In the genomic region with DNA sequence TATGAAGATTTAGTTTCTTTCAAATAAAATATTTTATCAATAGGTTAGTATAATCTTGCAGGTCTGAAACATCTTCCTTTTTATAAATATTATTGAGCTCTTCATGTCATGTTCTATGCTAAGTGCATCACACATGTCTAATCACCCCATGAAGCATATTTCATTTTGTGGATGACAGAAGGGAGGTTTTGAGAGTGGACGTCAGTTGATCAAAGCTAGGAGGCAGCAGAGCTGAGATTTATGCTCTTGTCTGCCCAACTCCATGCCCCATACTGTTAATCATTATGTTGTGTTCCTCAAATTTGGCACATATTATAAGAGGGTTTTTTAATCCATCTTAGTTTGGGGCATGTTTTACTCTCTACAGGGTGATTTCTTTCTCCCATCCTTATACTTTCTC, we compare ENCODE assay signal across 10 cellular contexts. TPM values are rescaled to one million over a fixed set of nuclear protein-coding genes. Genes with fewer than 3 reads are reported as not detected.
DNase-seq lines count a peak whose midpoint lies in the region; ATAC-seq and TF ChIP-seq lines count a peak whose summit lies in the region.
"Had no signal": no experiment of that assay in that cellular context is flagged by ENCODE, and none has a peak within 500 bp of the region (broad histone marks: within the 10 kb centered on the region; RNA-seq: fewer than 3 reads in every experiment).

No MANE protein-coding gene starts in this region.

- peak; percentile 62 for ATAC-seq in activated T-helper 17 cell treated with anti-CD3 and anti-CD28 coated beads, Interleukin-2, amount 50 U/mL, for 72 hours (replicated peaks)
- peak in 1 of 2 donors; percentile 22 for ATAC-seq in naive B cell (ENCODE audit: low read depth in 2 of 2)
- ATAC-seq in GM21367 (IDR thresholded peaks at IDR 0.05; ENCODE audit: unreplicated experiment) = no peak

- no peaks in the 10 kb centered on the region for H3K9me3 Mint-ChIP-seq in HFFc6
- H3K9me3 Mint-ChIP-seq in activated T-helper 17 cell treated with anti-CD3 and anti-CD28 coated beads, Interleukin-2, amount 50 U/mL, for 72 hours = no peaks in the 10 kb centered on the region
- no peaks in the 10 kb centered on the region for H3K9me3 Mint-ChIP-seq in naive B cell

- H3K4me3 Mint-ChIP-seq in HFFc6 (no peak overlapping the region), naive B cell (peak overlapping the region in 3 of 8 donors; percentile 17 to 59 (median 25))
- H3K4me3 Mint-ChIP-seq in activated T-helper 17 cell treated with anti-CD3 and anti-CD28 coated beads, Interleukin-2, amount 50 U/mL, for 72 hours = peak overlapping the region; percentile 77
- H3K4me3 Mint-ChIP-seq: activated naive CD8-positive, alpha-beta T cell had no signal

- H3K36me3 Mint-ChIP-seq in HFFc6 (ENCODE audit: low read depth) (peaks cover 32% of the 10 kb centered on the region), naive B cell (no peaks in the 10 kb centered on the region)
- no peaks in the 10 kb centered on the region for H3K36me3 Mint-ChIP-seq in activated T-helper 17 cell treated with anti-CD3 and anti-CD28 coated beads, Interleukin-2, amount 50 U/mL, for 72 hours (ENCODE audit: low read depth)
- H3K36me3 Mint-ChIP-seq: activated naive CD8-positive, alpha-beta T cell had no signal

- H3K4me1 Mint-ChIP-seq in HFFc6 (ENCODE audit: low read depth) = peaks cover 81% of the 10 kb centered on the region
- peaks cover 33% of the 10 kb centered on the region for H3K4me1 Mint-ChIP-seq in activated T-helper 17 cell treated with anti-CD3 and anti-CD28 coated beads, Interleukin-2, amount 50 U/mL, for 72 hours
- peaks cover 46 to 71% (median 62%) of the 10 kb centered on the region in 3 donors for H3K4me1 Mint-ChIP-seq in naive B cell

- TF ChIP-seq CTCF in GM10266 (IDR thresholded peaks at IDR 0.05; ENCODE audit: control insufficient read depth, insufficient read depth, low read depth, missing control alignments) = peak; percentile 28
- peak; percentile 23 for TF ChIP-seq CTCF in HFFc6 (IDR thresholded peaks at IDR 0.05)

- DNase-seq in GM10266 (ENCODE audit: extremely low spot score) (no peak), HFFc6 (no peak), naive B cell (no peak), middle frontal gyrus (ENCODE audit: extremely low spot score, low spot score) (no peak), HT-29 (ENCODE audit: low spot score) (no peak), HuH-7.5 (ENCODE audit: low spot score) (no peak)
- DNase-seq: gastrocnemius medialis had no signal

- H3K27me3 Mint-ChIP-seq in HFFc6 (ENCODE audit: insufficient read depth) (no peaks in the 10 kb centered on the region), naive B cell (no peaks in the 10 kb centered on the region)
- no peaks in the 10 kb centered on the region for H3K27me3 Mint-ChIP-seq in activated T-helper 17 cell treated with anti-CD3 and anti-CD28 coated beads, Interleukin-2, amount 50 U/mL, for 72 hours
- H3K27me3 Mint-ChIP-seq: activated naive CD8-positive, alpha-beta T cell had no signal

- H3K27ac Mint-ChIP-seq in HFFc6 (peak overlapping the region; percentile 33; the same call in 1 of the 2 replicates), naive B cell (peak overlapping the region; percentile 36 to 97 (median 69))
- H3K27ac Mint-ChIP-seq in activated T-helper 17 cell treated with anti-CD3 and anti-CD28 coated beads, Interleukin-2, amount 50 U/mL, for 72 hours = peak overlapping the region; percentile 41
- H3K27ac Mint-ChIP-seq: activated naive CD8-positive, alpha-beta T cell had no signal

RNA-seq across cellular contexts. Expression of a gene that starts 22.7 kb away (rescaled TPM):
- total RNA-seq in HFFc6 (2021; fragmentation: NEBNext Ultra II Directional; extraction: Animal tissue kit (Norgen Biotek cat#: 25700)) = 100 to 1,000 TPM in 3 of 6 experiments, 10 to 100 TPM in 3; 86.7 to 110 (median 94.9) TPM
- 10 to 100 TPM; 26.0 to 28.9 TPM for total RNA-seq in activated T-helper 17 cell treated with anti-CD3 and anti-CD28 coated beads, Interleukin-2, amount 50 U/mL, for 72 hours
- 10 to 100 TPM in 5 of 6 donors, 1 to 10 TPM in 1; 6.9 to 28.5 (median 21.2) TPM for polyA plus RNA-seq in naive B cell (ENCODE audit: low read depth in 6 of 6)
- total RNA-seq in HT-29 (2014; rRNA removed; shearing (Covaris generic)) = 1.9 and 5.3 TPM in 2 replicates
